Comparison of ENCODE assay signal across 2 cellular contexts in genomic region chr22:46454233-46454909, GRCh38.
A peak's percentile ranks its signal among the peaks of the same experiment; 100 is the strongest.
TF ChIP-seq lines count a peak whose summit lies in the region.

No MANE protein-coding gene starts in this region.

TF ChIP-seq in HEK293, 187 proteins besides CTCF, POLR2A, EP300 and RAD21 (continued from another document):
- TF ChIP-seq ZNF174 (tag by site-specific recombination; IDR thresholded peaks at IDR 0.05) (no peak), ZNF521 (tag by site-specific recombination; IDR thresholded peaks at IDR 0.05) (no peak), TCF7L2 (IDR thresholded peaks at IDR 0.05; ENCODE audit: borderline replicate concordance, low read depth, low read length) (no peak), ZNF148 (tag by site-specific recombination; IDR thresholded peaks at IDR 0.05; ENCODE audit: borderline replicate concordance) (no peak), GLIS1 (tag by site-specific recombination; IDR thresholded peaks at IDR 0.05) (0 out of 2 replicates have a peak, but pooled peaks have one; percentile 32), ZNF48 (tag by site-specific recombination; IDR thresholded peaks at IDR 0.05) (no peak)

TF ChIP-seq in WTC11, 78 proteins besides CTCF, POLR2A, EP300 and RAD21 (continued from another document):
- no peak for TF ChIP-seq E2F5 (CRISPR knock-in tag; IDR thresholded peaks at IDR 0.05)
- TF ChIP-seq CBFB (CRISPR knock-in tag; IDR thresholded peaks at IDR 0.05; ENCODE audit: low read depth) = no peak
- no peak for TF ChIP-seq SOX15 (CRISPR knock-in tag; IDR thresholded peaks at IDR 0.05)
- TF ChIP-seq ETV6 (CRISPR knock-in tag; IDR thresholded peaks at IDR 0.05) = no peak
- TF ChIP-seq TCF7 (CRISPR knock-in tag; IDR thresholded peaks at IDR 0.05; ENCODE audit: low read depth) = no peak
TF ChIP-seq in WTC11: peak in this region for 0.
